ENCODE assay signal across 8 cellular contexts in the genomic region with DNA sequence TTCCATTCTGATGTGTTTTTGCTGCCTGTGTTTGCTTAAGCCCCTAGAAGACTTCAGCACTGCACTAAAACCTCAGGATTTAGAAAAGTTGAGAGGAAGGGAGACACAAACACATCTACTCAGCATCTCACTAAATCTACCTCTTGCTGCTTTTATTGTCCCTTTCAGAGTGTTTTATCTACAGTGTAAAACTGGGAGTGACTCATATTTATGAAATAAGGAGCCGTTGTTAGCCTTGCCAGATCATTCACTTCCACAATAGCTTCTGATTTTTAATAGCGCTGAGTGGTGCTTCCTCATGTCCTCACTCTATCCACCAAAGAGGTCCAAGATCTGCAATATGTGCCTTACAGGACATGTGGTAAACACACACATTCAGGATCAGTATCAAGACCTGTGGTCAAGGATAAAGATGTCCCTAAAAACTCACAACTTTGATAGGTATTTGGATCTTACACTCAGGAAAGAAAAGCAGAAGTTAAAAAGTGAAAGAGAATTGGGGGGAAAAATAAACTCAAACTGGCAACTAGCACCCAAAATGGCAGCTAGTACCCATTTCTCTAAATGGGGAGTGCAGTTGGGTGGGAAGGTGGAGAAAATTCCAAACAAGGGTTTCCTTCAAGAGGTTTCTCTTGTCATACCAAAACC. TPM values are rescaled to one million over a fixed set of nuclear protein-coding genes. Genes with fewer than 3 reads are reported as not detected.
DNase-seq lines count a peak whose midpoint lies in the region; ATAC-seq, FAIRE-seq and TF ChIP-seq lines count a peak whose summit lies in the region.

No MANE protein-coding gene starts in this region.

- no peaks in the 10 kb centered on the region for H3K36me3 ChIP-seq in CD4-positive, alpha-beta memory T cell (ENCODE audit: insufficient read depth, low read length)
- H3K36me3 ChIP-seq in OCI-LY3 (replicated peaks; ENCODE audit: low read depth, low read length) (peaks cover 84% of the 10 kb centered on the region), kidney (ENCODE audit: control insufficient read depth in 1 of 2, insufficient read depth in 2 of 2, low read length in 2 of 2) (no peaks in the 10 kb centered on the region)

- peak overlapping the region; percentile 25 for H3K27ac ChIP-seq in CD4-positive, alpha-beta memory T cell (ENCODE audit: low read depth, low read length)
- H3K27ac ChIP-seq in OCI-LY3 (ENCODE audit: low read length), result peak overlapping the region; percentile 76
- no peak overlapping the region for H3K27ac ChIP-seq in kidney (ENCODE audit: low read depth in 2 of 2, low read length in 2 of 2)

- H3K9me3 ChIP-seq in CD4-positive, alpha-beta memory T cell (ENCODE audit: control insufficient read depth in 1 of 2, low read length in 2 of 2), result no peaks in the 10 kb centered on the region
- peaks cover 28% of the 10 kb centered on the region for H3K9me3 ChIP-seq in OCI-LY3 (ENCODE audit: insufficient read depth, low read length)
- H3K9me3 ChIP-seq in kidney (ENCODE audit: control insufficient read depth in 1 of 2, low read length in 2 of 2), result peaks cover 0 to 9% of the 10 kb centered on the region in 2 donors

- H3K36me3 Mint-ChIP-seq in CD4-positive, alpha-beta memory T cell, result peaks cover 11 to 29% of the 10 kb centered on the region in 2 donors

- CTCF ChIA-PET in CD4-positive, alpha-beta memory T cell (lab: Charles Lee; ENCODE audit: partially characterized antibody), result interaction anchor here (3.4 kb wide), 1 partner anchor 16 kb away, joined by 18 read pairs; a partner anchor contains a TSS

- FAIRE-seq in kidney (lab: Jason Lieb, UNC), result no peak

- peaks cover 89% of the 10 kb centered on the region for H3K79me2 ChIP-seq in OCI-LY3 (ENCODE audit: low read length)

- H3K9ac ChIP-seq in OCI-LY3 (ENCODE audit: low read length) (peak overlapping the region; percentile 47; the same call in 1 of the 2 replicates), kidney (ENCODE audit: low read length in 2 of 2) (no peak overlapping the region)

- no peak overlapping the region for H3K4me3 ChIP-seq in CD4-positive, alpha-beta memory T cell (ENCODE audit: low read length in 2 of 2)
- peak overlapping the region; percentile 24 for H3K4me3 ChIP-seq in OCI-LY3 (ENCODE audit: low read length)
- no peak overlapping the region for H3K4me3 ChIP-seq in kidney (ENCODE audit: low read length in 2 of 2)

- no peak for DNase-seq in CD4-positive, alpha-beta memory T cell
- peak; percentile 29 for DNase-seq in globus pallidus (ENCODE audit: low spot score)
- DNase-seq in kidney, result no peak
- DNase-seq in GOT3 (lab: John Stamatoyannopoulos, UW), result no peak
- DNase-seq in midbrain (lab: John Stamatoyannopoulos, UW), result no peak
- DNase-seq in NCI-H526 (lab: John Stamatoyannopoulos, UW), result no peak

- peak; percentile 16 for ATAC-seq in GM21526 (IDR thresholded peaks at IDR 0.05; ENCODE audit: low FRiP score, unreplicated experiment)

- POLR2A ChIA-PET in CD4-positive, alpha-beta memory T cell (lab: Charles Lee; ENCODE audit: partially characterized antibody), result interaction anchor here (0.8 to 3.0 kb wide), 7 partner anchors 8 to 53 kb away, joined by 3 to 33 read pairs (median 3); a partner anchor contains a TSS

- peak overlapping the region; percentile 68 for H3K4me2 ChIP-seq in OCI-LY3 (ENCODE audit: low read length)

- H3K27me3 Mint-ChIP-seq in CD4-positive, alpha-beta memory T cell, result no peaks in the 10 kb centered on the region

- peaks cover 0 to 12% (median 9%) of the 10 kb centered on the region in 8 donors for H3K9me3 Mint-ChIP-seq in CD4-positive, alpha-beta memory T cell

- peak overlapping the region; percentile 7 to 83 (median 48) for H3K27ac Mint-ChIP-seq in CD4-positive, alpha-beta memory T cell

- H3K4me3 Mint-ChIP-seq in CD4-positive, alpha-beta memory T cell, result peak overlapping the region in 7 of 8 donors; percentile 18 to 82 (median 57)

- H3K27me3 ChIP-seq in CD4-positive, alpha-beta memory T cell (ENCODE audit: insufficient read depth, low read length), result no peaks in the 10 kb centered on the region
- H3K27me3 ChIP-seq in OCI-LY3 (ENCODE audit: low read depth, low read length), result no peaks in the 10 kb centered on the region

- peaks cover 58% of the 10 kb centered on the region for H3K4me1 ChIP-seq in CD4-positive, alpha-beta memory T cell (ENCODE audit: insufficient read depth, low read length)
- H3K4me1 ChIP-seq in OCI-LY3 (ENCODE audit: low read length) (peaks cover 30% of the 10 kb centered on the region), kidney (ENCODE audit: control insufficient read depth in 1 of 2, insufficient read depth in 1 of 2, low read depth in 1 of 2, low read length in 2 of 2) (no peaks in the 10 kb centered on the region)

- intact Hi-C loops in CD4-positive, alpha-beta memory T cell (cut with micrococcal nuclease), result loop anchor here (1.0 kb wide), 2 partner anchors 13 to 16 kb away; a partner anchor contains a TSS
- intact Hi-C loops in kidney (cut with DNase I), result no loop called here

- peaks cover 11% of the 10 kb centered on the region; the same call in 1 of the 2 replicates for H4K20me1 ChIP-seq in OCI-LY3 (ENCODE audit: insufficient read depth, low read length)

- peak overlapping the region; percentile 14; the same call in 1 of the 2 replicates for H2AFZ ChIP-seq in OCI-LY3 (ENCODE audit: low read depth, low read length)

- peaks cover 36 to 63% (median 48%) of the 10 kb centered on the region in 4 donors for H3K4me1 Mint-ChIP-seq in CD4-positive, alpha-beta memory T cell

- TF ChIP-seq CTCF in OCI-LY3 (IDR thresholded peaks at IDR 0.05; ENCODE audit: low read depth, low read length) (no peak), kidney (IDR thresholded peaks at IDR 0.05; ENCODE audit: borderline replicate concordance, extremely low read depth, insufficient read depth) (no peak)

RNA-seq across cellular contexts. Expression of a gene that starts 16.1 kb away (rescaled TPM):
- total RNA-seq in CD4-positive, alpha-beta memory T cell, result 1 to 10 TPM; 3.8 to 4.1 TPM
- 1 to 10 TPM; 4.5 to 9.9 TPM for polyA plus RNA-seq in CD4-positive, alpha-beta memory T cell
- total RNA-seq in kidney, result 5.3 TPM
- 1.0 TPM for polyA plus RNA-seq in kidney (ENCODE audit: insufficient read depth, low read depth, low replicate concordance)

Comparison
In these comparisons a context has a peak if more than half of its experiments do, and no peak if none do; other contexts are left out.
1. H3K27ac ChIP-seq: peak in CD4-positive, alpha-beta memory T cell (single experiment) and OCI-LY3 (single experiment); none in kidney (0 of 2).